In genomic region chr10:59284111-59284975, GRCh38 we compare ENCODE assay signal across 18 cellular contexts.
DNase-seq lines count a peak whose midpoint lies in the region; ATAC-seq and TF ChIP-seq lines count a peak whose summit lies in the region.
"Had no signal": no experiment of that assay in that cellular context is flagged by ENCODE, and none has a peak within 500 bp of the region (broad histone marks: within the 10 kb centered on the region; RNA-seq: fewer than 3 reads in every experiment).

No MANE protein-coding gene starts in this region.

- no peak for TF ChIP-seq POLR2A in prostate gland (IDR thresholded peaks at IDR 0.05)

- peak overlapping the region in 1 of 2 donors; percentile 55 for H3K27ac Mint-ChIP-seq in stimulated activated naive CD8-positive, alpha-beta T cell treated with anti-CD3 and anti-CD28 coated beads, Interleukin-15, amount 100 ng/mL, for 72 hours
- H3K27ac Mint-ChIP-seq: activated CD4-positive, alpha-beta T cell treated with anti-CD3 and anti-CD28 coated beads, Interleukin-2, amount 10 ng/mL, durations not matched to agents 7 days and 5 days; naive B cell had no signal

- peaks cover 0 to 8% of the 10 kb centered on the region in 2 donors for H3K9me3 Mint-ChIP-seq in stimulated activated naive CD8-positive, alpha-beta T cell treated with anti-CD3 and anti-CD28 coated beads, Interleukin-15, amount 100 ng/mL, for 72 hours
- H3K9me3 Mint-ChIP-seq: activated CD4-positive, alpha-beta T cell treated with anti-CD3 and anti-CD28 coated beads, Interleukin-2, amount 10 ng/mL, durations not matched to agents 7 days and 5 days had no signal

- H3K4me3 ChIP-seq in prostate gland, result no peak overlapping the region
- H3K4me3 ChIP-seq: A549, coronary artery, esophagus muscularis mucosa, thyroid gland had no signal

- H3K36me3 ChIP-seq in prostate gland, result no peaks in the 10 kb centered on the region
- H3K36me3 ChIP-seq: thyroid gland had no signal

- peaks cover 18% of the 10 kb centered on the region for H3K4me1 ChIP-seq in prostate gland (replicated peaks)
- H3K4me1 ChIP-seq: A549 had no signal

- 72% methylated on average over 7 of the region's 7 CpGs for WGBS in prostate gland

- H3K27me3 Mint-ChIP-seq in stimulated activated naive CD8-positive, alpha-beta T cell treated with anti-CD3 and anti-CD28 coated beads, Interleukin-15, amount 100 ng/mL, for 72 hours, result peaks cover 11% of the 10 kb centered on the region
- H3K27me3 Mint-ChIP-seq: activated CD4-positive, alpha-beta T cell treated with anti-CD3 and anti-CD28 coated beads, Interleukin-2, amount 10 ng/mL, durations not matched to agents 7 days and 5 days had no signal

- no peak overlapping the region for H3K4me3 Mint-ChIP-seq in stimulated activated naive CD8-positive, alpha-beta T cell treated with anti-CD3 and anti-CD28 coated beads, Interleukin-15, amount 100 ng/mL, for 72 hours
- H3K4me3 Mint-ChIP-seq: activated CD4-positive, alpha-beta T cell treated with anti-CD3 and anti-CD28 coated beads, Interleukin-2, amount 10 ng/mL, durations not matched to agents 7 days and 5 days; naive B cell had no signal

- intact Hi-C loops in prostate gland (cut with DNase I), result no loop called here

- H3K9me3 ChIP-seq in prostate gland, result no peaks in the 10 kb centered on the region
- H3K9me3 ChIP-seq: A549, esophagus muscularis mucosa, thyroid gland had no signal

- ATAC-seq in stimulated activated naive CD8-positive, alpha-beta T cell treated with anti-CD3 and anti-CD28 coated beads, Interleukin-15, amount 100 ng/mL, for 72 hours, result peak; percentile 53
- no peak for ATAC-seq in stimulated activated naive CD8-positive, alpha-beta T cell treated with anti-CD3 and anti-CD28 coated beads, Interleukin-15, Interleukin-2, amounts not matched to agents 100 U/mL and 50 U/mL, for 24 hours
- ATAC-seq in esophagus mucosa (peak; percentile 67), GM21723 (IDR thresholded peaks at IDR 0.05; ENCODE audit: unreplicated experiment) (no peak), HG03095 (IDR thresholded peaks at IDR 0.05; ENCODE audit: unreplicated experiment) (no peak), HG03571 (IDR thresholded peaks at IDR 0.05; ENCODE audit: unreplicated experiment) (no peak), HG03159 (IDR thresholded peaks at IDR 0.05; ENCODE audit: unreplicated experiment) (no peak)
- ATAC-seq: A549 had no signal

- no peaks in the 10 kb centered on the region for H3K4me1 Mint-ChIP-seq in stimulated activated naive CD8-positive, alpha-beta T cell treated with anti-CD3 and anti-CD28 coated beads, Interleukin-15, amount 100 ng/mL, for 72 hours
- H3K4me1 Mint-ChIP-seq: activated CD4-positive, alpha-beta T cell treated with anti-CD3 and anti-CD28 coated beads, Interleukin-2, amount 10 ng/mL, durations not matched to agents 7 days and 5 days; naive B cell had no signal

- TF ChIP-seq CTCF in prostate gland (IDR thresholded peaks at IDR 0.05), result no peak

- H3K27me3 ChIP-seq in prostate gland (replicated peaks; ENCODE audit: insufficient read depth), result no peaks in the 10 kb centered on the region
- H3K27me3 ChIP-seq: esophagus muscularis mucosa, thyroid gland had no signal

- H3K27ac ChIP-seq in prostate gland, result peak overlapping the region; percentile 67 to 74
- H3K27ac ChIP-seq: A549, coronary artery, thyroid gland had no signal

- DNase-seq in stimulated activated naive CD8-positive, alpha-beta T cell treated with anti-CD3 and anti-CD28 coated beads, Interleukin-15, amount 100 ng/mL, for 72 hours, result no peak
- no peak for DNase-seq in stimulated activated naive CD8-positive, alpha-beta T cell treated with anti-CD3 and anti-CD28 coated beads, Interleukin-15, Interleukin-2, amounts not matched to agents 100 U/mL and 50 U/mL, for 24 hours
- DNase-seq in prostate gland (ENCODE audit: low spot score), result no peak
- DNase-seq: activated CD4-positive, alpha-beta T cell treated with anti-CD3 and anti-CD28 coated beads, Interleukin-2, amount 10 ng/mL, durations not matched to agents 7 days and 5 days; activated naive CD4-positive, alpha-beta T cell; GF-D8; MM.1S; naive B cell; stimulated activated CD4-positive, alpha-beta T cell treated with anti-CD3 and anti-CD28 coated beads, Interleukin-12 subunit alpha, Interleukin-12 subunit beta, amount 100 ng/mL, for 4 hours; thyroid gland had no signal

Comparison
In these comparisons a context has a peak if more than half of its experiments do, and no peak if none do; other contexts are left out.
1. ATAC-seq: peak in stimulated activated naive CD8-positive, alpha-beta T cell treated with anti-CD3 and anti-CD28 coated beads, Interleukin-15, amount 100 ng/mL, for 72 hours (single experiment) and esophagus mucosa (single experiment); none in stimulated activated naive CD8-positive, alpha-beta T cell treated with anti-CD3 and anti-CD28 coated beads, Interleukin-15, Interleukin-2, amounts not matched to agents 100 U/mL and 50 U/mL, for 24 hours (single experiment), GM21723 (single experiment), HG03095 (single experiment), HG03571 (single experiment) and HG03159 (single experiment).